Comparison of ENCODE assay signal across 23 cellular contexts in genomic region chr18:28884304-28884703, GRCh38.
A peak's percentile ranks its signal among the peaks of the same experiment; 100 is the strongest.
DNase-seq lines count a peak whose midpoint lies in the region; ATAC-seq, FAIRE-seq and TF ChIP-seq lines count a peak whose summit lies in the region.
"Had no signal": no experiment of that assay in that cellular context is flagged by ENCODE, and none has a peak within 500 bp of the region (broad histone marks: within the 10 kb centered on the region; RNA-seq: fewer than 3 reads in every experiment).

No MANE protein-coding gene starts in this region.

- CTCF ChIA-PET in activated CD8-positive, alpha-beta T cell treated with anti-CD3 and anti-CD28 coated beads for 36 hours (lab: Charles Lee), result no interaction called here

- intact Hi-C loops in activated CD8-positive, alpha-beta T cell treated with anti-CD3 and anti-CD28 coated beads for 36 hours (cut with micrococcal nuclease), result no loop called here

- no peak overlapping the region for H3K27ac Mint-ChIP-seq in activated CD8-positive, alpha-beta T cell treated with anti-CD3 and anti-CD28 coated beads for 36 hours
- H3K27ac Mint-ChIP-seq in GM23338, result no peak overlapping the region
- H3K27ac Mint-ChIP-seq: CD4-positive, alpha-beta T cell had no signal

- no peaks in the 10 kb centered on the region for H3K79me2 ChIP-seq in GM23338 (replicated peaks; ENCODE audit: insufficient read depth)

- FAIRE-seq in D721Med (lab: Jason Lieb, UNC), result peak; percentile 21
- FAIRE-seq: GM12892, HepG2, K562 had no signal

- no peaks in the 10 kb centered on the region for H3K4me1 Mint-ChIP-seq in activated CD8-positive, alpha-beta T cell treated with anti-CD3 and anti-CD28 coated beads for 36 hours (ENCODE audit: low read depth)
- H3K4me1 Mint-ChIP-seq in GM23338, result no peaks in the 10 kb centered on the region

- no peaks in the 10 kb centered on the region for H3K4me1 ChIP-seq in foreskin keratinocyte
- H3K4me1 ChIP-seq in GM23338 (ENCODE audit: insufficient read depth), result no peaks in the 10 kb centered on the region
- H3K4me1 ChIP-seq: BLaER1, SJCRH30 had no signal

- H2AFZ ChIP-seq in GM23338, result no peak overlapping the region
- H2AFZ ChIP-seq: PC-9 had no signal

- H3K4me2 ChIP-seq in GM23338, result no peak overlapping the region
- H3K4me2 ChIP-seq: BLaER1, PC-9 had no signal

- POLR2A ChIA-PET in activated CD8-positive, alpha-beta T cell treated with anti-CD3 and anti-CD28 coated beads for 36 hours (lab: Charles Lee), result interaction anchor here (0.5 kb wide), 1 partner anchor 344 kb away, joined by 3 read pairs; no protein-coding TSS in a partner anchor

- H3K27ac ChIP-seq in foreskin keratinocyte (no peak overlapping the region), GM23338 (ENCODE audit: low read depth) (no peak overlapping the region)
- H3K27ac ChIP-seq: BLaER1, PC-9, SJCRH30 had no signal

- H3K27me3 Mint-ChIP-seq in activated CD8-positive, alpha-beta T cell treated with anti-CD3 and anti-CD28 coated beads for 36 hours, result no peaks in the 10 kb centered on the region
- no peaks in the 10 kb centered on the region for H3K27me3 Mint-ChIP-seq in GM23338 (ENCODE audit: insufficient read depth, low read depth, poor library complexity)
- H3K27me3 Mint-ChIP-seq: CD4-positive, alpha-beta T cell had no signal

- no peaks in the 10 kb centered on the region for H4K20me1 ChIP-seq in GM23338 (replicated peaks; ENCODE audit: insufficient read depth)
- H4K20me1 ChIP-seq: BLaER1 had no signal

- H3K36me3 Mint-ChIP-seq in activated CD8-positive, alpha-beta T cell treated with anti-CD3 and anti-CD28 coated beads for 36 hours (ENCODE audit: low read depth), result no peaks in the 10 kb centered on the region
- H3K36me3 Mint-ChIP-seq in GM23338 (ENCODE audit: low read depth), result no peaks in the 10 kb centered on the region

- ATAC-seq in foreskin keratinocyte (peak; percentile 80), GM23338 (no peak)
- no peak for ATAC-seq in activated CD8-positive, alpha-beta T cell treated with anti-CD3 and anti-CD28 coated beads for 36 hours
- ATAC-seq: HepG2, K562, Right ventricle myocardium inferior, SK-N-SH treated with all-trans-retinoic acid at 6 μM for 48 hours had no signal

- no peaks in the 10 kb centered on the region for H3K9me2 ChIP-seq in GM23338 (ENCODE audit: insufficient read depth)

- no peak overlapping the region for H3K4me3 Mint-ChIP-seq in activated CD8-positive, alpha-beta T cell treated with anti-CD3 and anti-CD28 coated beads for 36 hours
- no peak overlapping the region for H3K4me3 Mint-ChIP-seq in GM23338
- H3K4me3 Mint-ChIP-seq: CD4-positive, alpha-beta T cell had no signal

- no peaks in the 10 kb centered on the region for H3K36me3 ChIP-seq in GM23338 (ENCODE audit: insufficient read depth)
- H3K36me3 ChIP-seq: BLaER1, SJCRH30 had no signal

- H3F3A ChIP-seq in GM23338 (replicated peaks; ENCODE audit: low read depth), result no peaks in the 10 kb centered on the region

- DNase-seq in D721Med (ENCODE audit: insufficient read length, low spot score) (no peak), HT1080 (ENCODE audit: low read depth) (peak; percentile 49), amniotic epithelial cell (ENCODE audit: low read depth) (peak; percentile 59), foreskin keratinocyte (peak; percentile 50 to 81), GM23338 (ENCODE audit: low spot score) (no peak), T-helper 2 cell (no peak)
- DNase-seq in activated CD8-positive, alpha-beta T cell treated with anti-CD3 and anti-CD28 coated beads for 36 hours, result no peak
- DNase-seq: CD4-positive, alpha-beta T cell; GDM1; MM.1S; NCI-H1417 treated with DMSO at 0.1 percent for 48 hours; NCI-H1694 treated with DMSO at 0.1 percent for 48 hours; NCI-H2081; NCI-H524 treated with DMSO at 0.1 percent for 48 hours; NK-92 treated with Interleukin-12 subunit alpha and Interleukin-12 subunit beta, amount 100 ng/mL, for 24 hours; PC-9; SJCRH30 had no signal

- no peak overlapping the region for H3K4me3 ChIP-seq in GM23338
- H3K4me3 ChIP-seq: BLaER1, K562, PC-9, SJCRH30 had no signal

- peaks cover 2% of the 10 kb centered on the region for H3K9me3 Mint-ChIP-seq in activated CD8-positive, alpha-beta T cell treated with anti-CD3 and anti-CD28 coated beads for 36 hours
- H3K9me3 Mint-ChIP-seq in GM23338, result no peaks in the 10 kb centered on the region

- H3K27me3 ChIP-seq in foreskin keratinocyte, result no peaks in the 10 kb centered on the region
- no peaks in the 10 kb centered on the region for H3K27me3 ChIP-seq in GM23338 (ENCODE audit: insufficient read depth)
- H3K27me3 ChIP-seq: BLaER1, SJCRH30 had no signal

- no peak for TF ChIP-seq CTCF in D721Med (IDR thresholded peaks at IDR 0.05; ENCODE audit: insufficient read depth, missing control alignments)
- TF ChIP-seq CTCF in foreskin keratinocyte (conservative IDR thresholded peaks at IDR 0.05), result no peak
- no peak for TF ChIP-seq CTCF in activated CD8-positive, alpha-beta T cell treated with anti-CD3 and anti-CD28 coated beads for 36 hours (IDR thresholded peaks at IDR 0.05)
- no peak for TF ChIP-seq CTCF in GM23338 (conservative IDR thresholded peaks at IDR 0.05; ENCODE audit: low read depth in 2 of 2)

TF ChIP-seq in GM23338, 12 proteins besides CTCF, POLR2A, EP300 and RAD21 (continues in another document):
- TF ChIP-seq EZH2phosphoT487 (IDR thresholded peaks at IDR 0.05; ENCODE audit: unreplicated experiment) (no peak), EZH2 (IDR thresholded peaks at IDR 0.05; ENCODE audit: low read depth, unreplicated experiment) (no peak), REST (IDR thresholded peaks at IDR 0.05; ENCODE audit: unreplicated experiment) (no peak)

Comparison
In these comparisons a context has a peak if more than half of its experiments do, and no peak if none do; other contexts are left out.
1. DNase-seq: peak in HT1080 (single experiment), amniotic epithelial cell (single experiment) and foreskin keratinocyte (2 of 2); none in D721Med (single experiment), activated CD8-positive, alpha-beta T cell treated with anti-CD3 and anti-CD28 coated beads for 36 hours (single experiment), GM23338 (single experiment) and T-helper 2 cell (0 of 5).